In the genomic region with DNA sequence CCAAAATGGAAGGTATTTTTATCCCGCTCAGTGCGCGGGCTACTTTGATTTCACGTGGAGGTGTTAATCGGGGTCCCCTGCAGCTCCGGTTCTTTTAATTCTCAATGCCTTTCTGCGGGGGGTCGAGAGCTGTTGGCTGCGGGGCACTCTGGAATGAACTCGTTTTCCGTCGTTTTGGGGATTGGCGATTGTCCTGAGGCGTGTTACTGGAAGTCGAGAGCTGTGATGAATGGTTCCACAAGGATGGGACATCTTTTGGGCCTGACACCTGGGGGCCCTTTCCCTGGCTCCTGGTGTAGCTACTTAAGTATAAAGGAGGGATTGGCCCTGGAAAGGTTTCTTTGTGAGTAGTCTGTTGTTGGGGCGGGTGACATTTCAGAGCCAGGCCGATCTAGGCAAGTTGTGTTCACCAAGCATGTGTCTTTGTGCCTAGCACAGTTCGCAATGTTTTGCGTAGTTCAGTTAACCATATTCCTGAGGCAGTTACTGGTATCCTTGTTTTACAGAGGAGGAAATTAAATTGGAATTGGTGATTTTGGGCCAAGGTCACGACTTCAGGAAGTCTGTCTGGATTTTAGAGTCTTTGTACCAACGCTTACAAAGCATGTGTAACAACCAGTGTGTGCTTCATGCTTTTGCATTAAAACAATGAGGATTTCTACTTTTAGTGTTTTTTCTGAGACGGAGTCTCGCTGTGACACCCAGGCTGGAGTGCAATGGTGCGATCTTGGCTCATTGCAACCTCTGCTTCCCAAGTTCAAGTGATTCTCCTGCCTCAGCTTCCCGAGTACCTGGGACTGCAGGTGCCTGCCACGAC, we compare ENCODE assay signal across 8 cellular contexts. TPM values are rescaled to one million over a fixed set of nuclear protein-coding genes. Genes with fewer than 3 reads are reported as not detected.
DNase-seq lines count a peak whose midpoint lies in the region; ATAC-seq, FAIRE-seq and TF ChIP-seq lines count a peak whose summit lies in the region.

No MANE protein-coding gene starts in this region.

- in situ Hi-C loops in astrocyte of the cerebellum (cut with HindIII; ENCODE audit: low sequenced_read_pairs), result no loop called here

- H3K4me3 ChIP-seq in astrocyte of the cerebellum (ENCODE audit: low read depth, low read length), result peak overlapping the region; percentile 97

- H3K27ac Mint-ChIP-seq in memory B cell, result peak overlapping the region; percentile 98

- no peak for FAIRE-seq in frontal cortex (lab: Jason Lieb, UNC)

- H3K9me3 Mint-ChIP-seq in memory B cell, result no peaks in the 10 kb centered on the region

- peak; percentile 41 for DNase-seq in stimulated activated CD4-positive, alpha-beta T cell treated with anti-CD3 and anti-CD28 coated beads, Interleukin-4, amount 100 ng/mL, for 24 hours
- DNase-seq in stimulated activated CD4-positive, alpha-beta T cell treated with anti-CD3 and anti-CD28 coated beads, Interleukin-2, amount 100 ng/mL, for 48 hours, result no peak
- no peak for DNase-seq in astrocyte of the cerebellum (ENCODE audit: low read depth)
- DNase-seq in memory B cell (ENCODE audit: low spot score in 2 of 2), result no peak
- no peak for DNase-seq in NCI-H187 treated with DMSO at 0.1 percent for 48 hours (lab: John Stamatoyannopoulos, UW)
- DNase-seq in AG08395 (ENCODE audit: low spot score), result no peak
- no peak for DNase-seq in frontal cortex (ENCODE audit: low spot score in 2 of 2)
- no peak for DNase-seq in GM03348 (ENCODE audit: low spot score)

- H3K27me3 Mint-ChIP-seq in memory B cell, result no peaks in the 10 kb centered on the region

- H3K36me3 Mint-ChIP-seq in memory B cell, result peaks cover 25% of the 10 kb centered on the region

- H3K4me3 Mint-ChIP-seq in memory B cell, result peak overlapping the region; percentile 93

- peaks cover 25% of the 10 kb centered on the region for H3K4me1 Mint-ChIP-seq in memory B cell

- no peak for ATAC-seq in memory B cell (ENCODE audit: low read depth)

- no peak for TF ChIP-seq CTCF in astrocyte of the cerebellum (IDR thresholded peaks at IDR 0.05; ENCODE audit: low read depth, low read length, missing control alignments)

RNA-seq across cellular contexts. Expression of a gene that starts 0.8 kb away (rescaled TPM):
- total RNA-seq in frontal cortex, result 2,981 TPM

RNA-seq across cellular contexts. Expression of a gene that starts 8.0 kb away (rescaled TPM):
- 4,137 TPM for total RNA-seq in frontal cortex

RNA-seq across cellular contexts. Expression of a gene that starts 14.2 kb away (rescaled TPM):
- total RNA-seq in frontal cortex, result 0.41 TPM

RNA-seq across cellular contexts. Expression of a gene that starts 24.2 kb away (rescaled TPM):
- total RNA-seq in frontal cortex, result 13.0 TPM

RNA-seq across cellular contexts. Expression of a gene that starts 35.2 kb away (rescaled TPM):
- total RNA-seq in frontal cortex, result 11.8 TPM
